In the genomic region with DNA sequence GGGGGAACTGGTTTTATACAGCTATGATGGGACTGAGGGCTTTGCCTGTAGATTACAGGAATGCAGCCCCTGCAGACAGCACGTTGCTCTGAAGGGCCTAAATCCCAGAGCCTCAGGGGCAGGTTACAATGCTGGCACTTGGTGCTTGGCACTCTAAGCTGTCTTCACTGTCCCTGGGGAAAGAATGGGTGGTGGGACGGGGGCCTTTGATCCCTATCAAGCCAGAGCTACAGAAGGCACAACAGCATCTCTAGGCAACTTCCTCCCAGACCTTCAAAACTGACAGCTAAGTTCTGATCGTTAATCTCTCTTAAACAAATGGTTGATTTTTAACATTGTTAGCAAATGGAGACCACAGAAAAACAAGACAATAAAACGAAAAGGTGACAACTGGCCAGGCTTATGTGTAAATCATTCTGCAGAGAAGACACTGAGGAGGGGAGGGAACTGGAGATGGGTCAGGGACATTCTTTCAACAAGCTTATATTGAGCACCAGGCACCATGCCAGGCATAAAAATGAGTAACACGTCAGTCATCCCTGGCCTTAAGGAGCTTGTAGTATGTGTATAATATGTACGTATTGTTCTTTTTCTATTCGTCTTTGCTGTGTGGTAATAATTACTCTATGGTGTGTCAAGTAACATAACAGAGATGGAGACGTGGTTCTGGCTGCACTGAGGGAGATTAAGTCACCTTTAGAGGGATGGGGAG, we compare ENCODE assay signal across 10 cellular contexts. TPM values are rescaled to one million over a fixed set of nuclear protein-coding genes. Genes with fewer than 3 reads are reported as not detected.
DNase-seq lines count a peak whose midpoint lies in the region; ATAC-seq and TF ChIP-seq lines count a peak whose summit lies in the region.
"Had no signal": no experiment of that assay in that cellular context is flagged by ENCODE, and none has a peak within 500 bp of the region (broad histone marks: within the 10 kb centered on the region; RNA-seq: fewer than 3 reads in every experiment).

No MANE protein-coding gene starts in this region.

- ATAC-seq in HG02642 (IDR thresholded peaks at IDR 0.05; ENCODE audit: poor library complexity, unreplicated experiment): no peak

- DNase-seq in NCI-H2171 treated with DMSO at 0.1 percent for 48 hours (lab: John Stamatoyannopoulos, UW) (peak; percentile 12), NCI-H2171 (lab: John Stamatoyannopoulos, UW) (no peak), RKO (ENCODE audit: low spot score) (peak; percentile 84), fibroblast of gingiva (ENCODE audit: low read depth) (peak; percentile 93), suprapubic skin (ENCODE audit: low spot score in 2 of 2) (no peak), mesenteric fat pad (ENCODE audit: low spot score) (no peak), SKM-1 (lab: John Stamatoyannopoulos, UW; ENCODE audit: unreplicated experiment) (no peak)
- DNase-seq: NCI-H187, uterus had no signal

- WGBS in suprapubic skin: 29% methylated on average over 8 of the region's 8 CpGs

- H3K36me3 ChIP-seq in suprapubic skin: peaks cover 8% of the 10 kb centered on the region
- H3K36me3 ChIP-seq: uterus had no signal

- no peaks in the 10 kb centered on the region for H3K27me3 ChIP-seq in suprapubic skin
- H3K27me3 ChIP-seq: uterus had no signal

- no peak for TF ChIP-seq POLR2A in suprapubic skin (IDR thresholded peaks at IDR 0.05)

- no peaks in the 10 kb centered on the region for H3K9me3 ChIP-seq in suprapubic skin
- H3K9me3 ChIP-seq: uterus had no signal

- H3K27ac ChIP-seq in suprapubic skin: peak overlapping the region; percentile 70
- H3K27ac ChIP-seq: uterus had no signal

- peaks cover 43% of the 10 kb centered on the region for H3K4me1 ChIP-seq in suprapubic skin
- H3K4me1 ChIP-seq: uterus had no signal

- no peak for TF ChIP-seq CTCF in suprapubic skin (IDR thresholded peaks at IDR 0.05)

- TF ChIP-seq EP300 in suprapubic skin (IDR thresholded peaks at IDR 0.05): no peak

- H3K4me3 ChIP-seq in suprapubic skin: no peak overlapping the region
- H3K4me3 ChIP-seq: uterus had no signal

RNA-seq across cellular contexts. Expression of a gene that starts 49.1 kb away (rescaled TPM):
- total RNA-seq in suprapubic skin: 100 to 1,000 TPM; 292 to 338 (median 317) TPM
- total RNA-seq in mesenteric fat pad: 3.1 TPM

RNA-seq across cellular contexts. Expression of a gene that starts 55.1 kb away (rescaled TPM):
- total RNA-seq in suprapubic skin (10 to 100 TPM in 1 of 4 donors, 1 to 10 TPM in 3; 4.5 to 12.1 (median 7.1) TPM), mesenteric fat pad (25.0 TPM)

Comparison
In these comparisons a context has a peak if more than half of its experiments do, and no peak if none do; other contexts are left out.
1. DNase-seq: peak in NCI-H2171 treated with DMSO at 0.1 percent for 48 hours (single experiment), RKO (single experiment) and fibroblast of gingiva (single experiment); none in NCI-H2171 (single experiment), suprapubic skin (0 of 2), mesenteric fat pad (single experiment) and SKM-1 (single experiment).
2. RNA of a gene that starts 49.1 kb away (total RNA-seq): 292 to 338 TPM in suprapubic skin; 3.1 TPM in mesenteric fat pad (single experiment); every median in the first group is over 10 times any median in the second.